Comparison of ENCODE assay signal across 21 cellular contexts in genomic region chr9:13090588-13090987, GRCh38.
DNase-seq lines count a peak whose midpoint lies in the region; ATAC-seq and TF ChIP-seq lines count a peak whose summit lies in the region.
"Had no signal": no experiment of that assay in that cellular context is flagged by ENCODE, and none has a peak within 500 bp of the region (broad histone marks: within the 10 kb centered on the region; RNA-seq: fewer than 3 reads in every experiment).

No MANE protein-coding gene starts in this region.

- no peaks in the 10 kb centered on the region for H3K36me3 ChIP-seq in adipocyte (ENCODE audit: control insufficient read depth, insufficient read depth, low read length, severe bottlenecking)
- H3K36me3 ChIP-seq in right lobe of liver, result no peaks in the 10 kb centered on the region
- H3K36me3 ChIP-seq: SJSA1 had no signal

- no peak overlapping the region for H3K4me3 Mint-ChIP-seq in activated naive CD8-positive, alpha-beta T cell treated with anti-CD3 and anti-CD28 coated beads, Interleukin-2, amount 50 U/mL, for 24 hours
- H3K4me3 Mint-ChIP-seq: B cell, CD14-positive monocyte had no signal

- no peak overlapping the region for H3K9ac ChIP-seq in adipocyte (ENCODE audit: low read length)

- peak; percentile 64 to 73 (median 65) for ATAC-seq in right lobe of liver
- peak; percentile 64 for ATAC-seq in sciatic nerve
- no peak for ATAC-seq in activated naive CD8-positive, alpha-beta T cell treated with anti-CD3 and anti-CD28 coated beads, Interleukin-2, amount 50 U/mL, for 24 hours
- ATAC-seq in GM19351 (IDR thresholded peaks at IDR 0.05; ENCODE audit: unreplicated experiment), result no peak
- ATAC-seq in GM18505 (IDR thresholded peaks at IDR 0.05; ENCODE audit: unreplicated experiment), result no peak
- ATAC-seq: A549 had no signal

- intact Hi-C loops in right lobe of liver (cut with DNase I), result no loop called here
- intact Hi-C loops in sciatic nerve (cut with DNase I), result no loop called here

- H3K4me3 ChIP-seq in adipocyte (ENCODE audit: low read length), result peak overlapping the region; percentile 47
- H3K4me3 ChIP-seq in right lobe of liver, result no peak overlapping the region
- H3K4me3 ChIP-seq: A549, SJSA1 had no signal

- H3K36me3 Mint-ChIP-seq in activated naive CD8-positive, alpha-beta T cell treated with anti-CD3 and anti-CD28 coated beads, Interleukin-2, amount 50 U/mL, for 24 hours (ENCODE audit: low read depth), result no peaks in the 10 kb centered on the region
- H3K36me3 Mint-ChIP-seq: CD14-positive monocyte had no signal

- CTCF ChIA-PET in HEK293T (lab: Yijun Ruan, JAX), result interaction anchor here (0.5 to 2.2 kb wide), 4 partner anchors 101 to 388 kb away, joined by 3 to 7 read pairs (median 4); no protein-coding TSS in a partner anchor

- H3K4me1 ChIP-seq in adipocyte (ENCODE audit: control insufficient read depth, insufficient read depth, low read length), result peaks cover 6% of the 10 kb centered on the region
- peaks cover 0 to 15% (median 5%) of the 10 kb centered on the region in 4 donors for H3K4me1 ChIP-seq in right lobe of liver
- H3K4me1 ChIP-seq: A549, SJSA1 had no signal

- no peak for TF ChIP-seq POLR2A in right lobe of liver (IDR thresholded peaks at IDR 0.05)
- no peak for TF ChIP-seq POLR2A in GM18505 (IDR thresholded peaks at IDR 0.05; ENCODE audit: borderline replicate concordance, extremely low read depth, insufficient read depth, insufficient read length)

- DNase-seq in adipocyte (ENCODE audit: low read depth) (peak; percentile 6), dermis microvascular lymphatic vessel endothelial cell (ENCODE audit: low read depth in 2 of 2) (peak; percentile 66 to 72), right lobe of liver (no peak), sciatic nerve (ENCODE audit: low spot score) (no peak), HEK293T (ENCODE audit: extremely low spot score) (no peak)
- DNase-seq in activated naive CD8-positive, alpha-beta T cell treated with anti-CD3 and anti-CD28 coated beads, Interleukin-2, amount 50 U/mL, for 24 hours, result no peak
- DNase-seq: GDM1, MM.1S, NCI-H1092, NCI-H1436 treated with DMSO at 0.1 percent for 48 hours, NCI-H1930, NCI-H226, NCI-H510A treated with DMSO at 0.1 percent for 48 hours, NCI-H748 treated with DMSO at 0.1 percent for 48 hours, OCI-M1 had no signal

- H3K27me3 ChIP-seq in adipocyte (replicated peaks; ENCODE audit: control insufficient read depth, insufficient read depth, low read length), result no peaks in the 10 kb centered on the region
- no peaks in the 10 kb centered on the region for H3K27me3 ChIP-seq in right lobe of liver
- H3K27me3 ChIP-seq: SJSA1 had no signal

- peak overlapping the region in 2 of 3 donors; percentile 50 to 53 for H3K27ac ChIP-seq in right lobe of liver
- H3K27ac ChIP-seq: A549, SJSA1 had no signal

- POLR2A ChIA-PET in HEK293T (lab: Yijun Ruan, JAX), result no interaction called here

- no peaks in the 10 kb centered on the region for H3K9me3 Mint-ChIP-seq in activated naive CD8-positive, alpha-beta T cell treated with anti-CD3 and anti-CD28 coated beads, Interleukin-2, amount 50 U/mL, for 24 hours
- H3K9me3 Mint-ChIP-seq: CD14-positive monocyte had no signal

- H3K27me3 Mint-ChIP-seq in activated naive CD8-positive, alpha-beta T cell treated with anti-CD3 and anti-CD28 coated beads, Interleukin-2, amount 50 U/mL, for 24 hours, result no peaks in the 10 kb centered on the region
- H3K27me3 Mint-ChIP-seq: B cell had no signal

- no peaks in the 10 kb centered on the region for H3K9me3 ChIP-seq in adipocyte (ENCODE audit: control insufficient read depth, low read length)
- H3K9me3 ChIP-seq in right lobe of liver, result no peaks in the 10 kb centered on the region
- H3K9me3 ChIP-seq: A549, SJSA1 had no signal

- WGBS in right lobe of liver (ENCODE audit: insufficient coverage, low coverage, low lambda C conversion rate, missing lambda C conversion rate), result 14% methylated on average over 3 of the region's 3 CpGs

- no peak overlapping the region for H3K27ac Mint-ChIP-seq in activated naive CD8-positive, alpha-beta T cell treated with anti-CD3 and anti-CD28 coated beads, Interleukin-2, amount 50 U/mL, for 24 hours
- H3K27ac Mint-ChIP-seq: B cell, CD14-positive monocyte had no signal

- no peak for TF ChIP-seq CTCF in right lobe of liver (IDR thresholded peaks at IDR 0.05)

- no peaks in the 10 kb centered on the region for H3K4me1 Mint-ChIP-seq in activated naive CD8-positive, alpha-beta T cell treated with anti-CD3 and anti-CD28 coated beads, Interleukin-2, amount 50 U/mL, for 24 hours
- H3K4me1 Mint-ChIP-seq: B cell, CD14-positive monocyte had no signal

TF ChIP-seq in HEK293T, 16 proteins besides CTCF, POLR2A, EP300 and RAD21:
- TF ChIP-seq BHLHE40 (IDR thresholded peaks at IDR 0.05; ENCODE audit: borderline replicate concordance), result no peak
- TF ChIP-seq FOXK2 (IDR thresholded peaks at IDR 0.05), result no peak
- TF ChIP-seq FOXA1 (IDR thresholded peaks at IDR 0.05), result no peak
- no peak for TF ChIP-seq HDGF (IDR thresholded peaks at IDR 0.05; ENCODE audit: borderline replicate concordance)
- TF ChIP-seq ARNT (IDR thresholded peaks at IDR 0.05), result no peak
- TF ChIP-seq CTBP1 (IDR thresholded peaks at IDR 0.05; ENCODE audit: borderline replicate concordance), result no peak
- no peak for TF ChIP-seq TARDBP (IDR thresholded peaks at IDR 0.05)
- TF ChIP-seq FOXM1 (IDR thresholded peaks at IDR 0.05; ENCODE audit: borderline replicate concordance), result no peak
- no peak for TF ChIP-seq SUZ12 (IDR thresholded peaks at IDR 0.05)
- TF ChIP-seq ZNF384 (IDR thresholded peaks at IDR 0.05), result no peak
- TF ChIP-seq SP1 (IDR thresholded peaks at IDR 0.05), result no peak
- TF ChIP-seq L3MBTL2 (conservative IDR thresholded peaks at IDR 0.05), result no peak
- no peak for TF ChIP-seq LEF1 (IDR thresholded peaks at IDR 0.05; ENCODE audit: borderline replicate concordance)
- no peak for TF ChIP-seq NFRKB (IDR thresholded peaks at IDR 0.05)
- TF ChIP-seq ELF4 (IDR thresholded peaks at IDR 0.05), result no peak

Comparison
In these comparisons a context has a peak if more than half of its experiments do, and no peak if none do; other contexts are left out.
1. DNase-seq: peak in adipocyte (single experiment) and dermis microvascular lymphatic vessel endothelial cell (2 of 2); none in right lobe of liver (0 of 3), sciatic nerve (single experiment), activated naive CD8-positive, alpha-beta T cell treated with anti-CD3 and anti-CD28 coated beads, Interleukin-2, amount 50 U/mL, for 24 hours (single experiment) and HEK293T (single experiment).
2. ATAC-seq: peak in right lobe of liver (4 of 4) and sciatic nerve (single experiment); none in activated naive CD8-positive, alpha-beta T cell treated with anti-CD3 and anti-CD28 coated beads, Interleukin-2, amount 50 U/mL, for 24 hours (single experiment), GM19351 (single experiment) and GM18505 (single experiment).